In the genomic region with DNA sequence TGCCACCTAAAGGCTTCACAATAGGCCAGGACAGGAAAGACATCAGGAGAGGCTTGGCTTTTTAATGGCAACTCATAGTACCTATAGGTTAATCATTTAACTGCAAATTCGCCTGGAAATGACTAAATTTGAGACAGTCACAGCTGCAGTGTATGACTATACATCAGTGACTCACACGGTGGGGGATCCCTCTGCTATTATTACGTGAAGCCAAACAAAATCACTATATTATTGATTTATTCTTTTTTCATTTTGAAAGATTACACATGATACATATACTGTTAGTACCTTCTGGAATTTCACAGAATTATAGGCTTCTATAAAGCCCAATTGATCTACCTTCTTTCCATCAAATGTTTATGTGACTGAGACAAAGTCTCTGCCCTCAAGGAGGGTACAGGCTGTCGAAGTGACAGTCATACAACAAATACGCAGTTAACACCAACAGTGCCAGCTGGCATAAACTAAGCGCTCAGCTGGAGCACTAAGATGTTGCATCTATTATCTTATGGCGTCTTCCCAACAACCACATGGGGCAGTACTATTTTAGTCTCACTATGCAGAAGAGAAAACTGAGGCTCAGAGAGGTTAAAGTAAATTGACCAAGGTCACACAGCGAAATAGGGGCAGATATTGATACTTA, we compare ENCODE assay signal across 9 cellular contexts.
A peak's percentile ranks its signal among the peaks of the same experiment; 100 is the strongest.
DNase-seq lines count a peak whose midpoint lies in the region; ATAC-seq and TF ChIP-seq lines count a peak whose summit lies in the region.
"Had no signal": no experiment of that assay in that cellular context is flagged by ENCODE, and none has a peak within 500 bp of the region (broad histone marks: within the 10 kb centered on the region; RNA-seq: fewer than 3 reads in every experiment).

No MANE protein-coding gene starts in this region.

- TF ChIP-seq CTCF in GM20000 (IDR thresholded peaks at IDR 0.05; ENCODE audit: extremely low read depth, missing control alignments), result no peak
- TF ChIP-seq CTCF in WTC11 (IDR thresholded peaks at IDR 0.05), result no peak

- no peaks in the 10 kb centered on the region for H3K36me3 Mint-ChIP-seq in naive thymus-derived CD8-positive, alpha-beta T cell
- H3K36me3 Mint-ChIP-seq in WTC11, result no peaks in the 10 kb centered on the region

- no peaks in the 10 kb centered on the region for H3K27me3 ChIP-seq in endocrine pancreas (ENCODE audit: control insufficient read depth, insufficient read depth, low read length)
- H3K27me3 ChIP-seq: pancreas had no signal

- H3K4me1 Mint-ChIP-seq in naive thymus-derived CD8-positive, alpha-beta T cell, result peaks cover 1 to 23% (median 6%) of the 10 kb centered on the region in 4 donors
- H3K4me1 Mint-ChIP-seq in WTC11, result peaks cover 21% of the 10 kb centered on the region

- H3K36me3 ChIP-seq in endocrine pancreas (ENCODE audit: control insufficient read depth, insufficient read depth, low read length), result no peaks in the 10 kb centered on the region
- H3K36me3 ChIP-seq: pancreas had no signal

- H3K9me3 ChIP-seq in endocrine pancreas (ENCODE audit: control insufficient read depth, low read length), result no peaks in the 10 kb centered on the region
- H3K9me3 ChIP-seq: pancreas had no signal

- CTCF ChIA-PET in WTC11 (lab: Charles Lee), result no interaction called here

- POLR2A ChIA-PET in naive thymus-derived CD8-positive, alpha-beta T cell (lab: Charles Lee), result no interaction called here
- POLR2A ChIA-PET in WTC11 (lab: Charles Lee), result no interaction called here

- H3K27me3 Mint-ChIP-seq in naive thymus-derived CD8-positive, alpha-beta T cell, result no peaks in the 10 kb centered on the region
- no peaks in the 10 kb centered on the region for H3K27me3 Mint-ChIP-seq in WTC11 (ENCODE audit: low read depth)

- no peaks in the 10 kb centered on the region for H3K4me1 ChIP-seq in endocrine pancreas (ENCODE audit: control insufficient read depth, insufficient read depth, low read length)

- no peaks in the 10 kb centered on the region for H3K9me3 Mint-ChIP-seq in naive thymus-derived CD8-positive, alpha-beta T cell
- H3K9me3 Mint-ChIP-seq in WTC11, result no peaks in the 10 kb centered on the region

- peak; percentile 90 for ATAC-seq in HG03520 (IDR thresholded peaks at IDR 0.05; ENCODE audit: unreplicated experiment)
- no peak for ATAC-seq in naive thymus-derived CD8-positive, alpha-beta T cell
- ATAC-seq in WTC11, result no peak

- H3K9ac ChIP-seq in endocrine pancreas (ENCODE audit: control insufficient read depth, insufficient read depth, low read length), result peak overlapping the region; percentile 4

- H3K4me3 Mint-ChIP-seq in naive thymus-derived CD8-positive, alpha-beta T cell, result no peak overlapping the region
- H3K4me3 Mint-ChIP-seq in WTC11, result no peak overlapping the region

- peak overlapping the region; percentile 2 for H3K4me3 ChIP-seq in endocrine pancreas (ENCODE audit: control insufficient read depth, insufficient read depth, low read length)
- H3K4me3 ChIP-seq: pancreas had no signal

- H3K27ac Mint-ChIP-seq in naive thymus-derived CD8-positive, alpha-beta T cell, result peak overlapping the region in 1 of 10 donors; percentile 15
- no peak overlapping the region for H3K27ac Mint-ChIP-seq in WTC11

- peak; percentile 17 for DNase-seq in DMS53 treated with DMSO at 0.1 percent for 48 hours (lab: John Stamatoyannopoulos, UW; ENCODE audit: unreplicated experiment)
- DNase-seq in GM20000 (ENCODE audit: low spot score), result peak; percentile 50
- no peak for DNase-seq in NCI-H146 treated with DMSO at 0.1 percent for 48 hours (lab: John Stamatoyannopoulos, UW; ENCODE audit: unreplicated experiment)
- no peak for DNase-seq in naive thymus-derived CD8-positive, alpha-beta T cell
- no peak for DNase-seq in WTC11 (ENCODE audit: low spot score)
- no peak for DNase-seq in NCI-H2107 treated with DMSO at 0.1 percent for 48 hours (lab: John Stamatoyannopoulos, UW; ENCODE audit: unreplicated experiment)
- DNase-seq: pancreas had no signal

TF ChIP-seq in WTC11, 78 proteins besides CTCF, POLR2A, EP300 and RAD21 (continues in another document):
- TF ChIP-seq, protein P1, sequence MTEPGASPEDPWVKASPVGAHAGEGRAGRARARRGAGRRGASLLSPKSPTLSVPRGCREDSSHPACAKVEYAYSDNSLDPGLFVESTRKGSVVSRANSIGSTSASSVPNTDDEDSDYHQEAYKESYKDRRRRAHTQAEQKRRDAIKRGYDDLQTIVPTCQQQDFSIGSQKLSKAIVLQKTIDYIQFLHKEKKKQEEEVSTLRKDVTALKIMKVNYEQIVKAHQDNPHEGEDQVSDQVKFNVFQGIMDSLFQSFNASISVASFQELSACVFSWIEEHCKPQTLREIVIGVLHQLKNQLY (CRISPR knock-in tag; IDR thresholded peaks at IDR 0.05), result no peak
- TF ChIP-seq CBFB (CRISPR knock-in tag; IDR thresholded peaks at IDR 0.05; ENCODE audit: low read depth), result no peak
- TF ChIP-seq, protein P2, sequence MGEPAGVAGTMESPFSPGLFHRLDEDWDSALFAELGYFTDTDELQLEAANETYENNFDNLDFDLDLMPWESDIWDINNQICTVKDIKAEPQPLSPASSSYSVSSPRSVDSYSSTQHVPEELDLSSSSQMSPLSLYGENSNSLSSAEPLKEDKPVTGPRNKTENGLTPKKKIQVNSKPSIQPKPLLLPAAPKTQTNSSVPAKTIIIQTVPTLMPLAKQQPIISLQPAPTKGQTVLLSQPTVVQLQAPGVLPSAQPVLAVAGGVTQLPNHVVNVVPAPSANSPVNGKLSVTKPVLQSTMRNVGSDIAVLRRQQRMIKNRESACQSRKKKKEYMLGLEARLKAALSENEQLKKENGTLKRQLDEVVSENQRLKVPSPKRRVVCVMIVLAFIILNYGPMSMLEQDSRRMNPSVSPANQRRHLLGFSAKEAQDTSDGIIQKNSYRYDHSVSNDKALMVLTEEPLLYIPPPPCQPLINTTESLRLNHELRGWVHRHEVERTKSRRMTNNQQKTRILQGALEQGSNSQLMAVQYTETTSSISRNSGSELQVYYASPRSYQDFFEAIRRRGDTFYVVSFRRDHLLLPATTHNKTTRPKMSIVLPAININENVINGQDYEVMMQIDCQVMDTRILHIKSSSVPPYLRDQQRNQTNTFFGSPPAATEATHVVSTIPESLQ (CRISPR knock-in tag; IDR thresholded peaks at IDR 0.05), result no peak
- no peak for TF ChIP-seq TCF7 (CRISPR knock-in tag; IDR thresholded peaks at IDR 0.05; ENCODE audit: low read depth)
- no peak for TF ChIP-seq ETV6 (CRISPR knock-in tag; IDR thresholded peaks at IDR 0.05)
- TF ChIP-seq NR1H2 (CRISPR knock-in tag; IDR thresholded peaks at IDR 0.05), result no peak
- TF ChIP-seq, protein P3, sequence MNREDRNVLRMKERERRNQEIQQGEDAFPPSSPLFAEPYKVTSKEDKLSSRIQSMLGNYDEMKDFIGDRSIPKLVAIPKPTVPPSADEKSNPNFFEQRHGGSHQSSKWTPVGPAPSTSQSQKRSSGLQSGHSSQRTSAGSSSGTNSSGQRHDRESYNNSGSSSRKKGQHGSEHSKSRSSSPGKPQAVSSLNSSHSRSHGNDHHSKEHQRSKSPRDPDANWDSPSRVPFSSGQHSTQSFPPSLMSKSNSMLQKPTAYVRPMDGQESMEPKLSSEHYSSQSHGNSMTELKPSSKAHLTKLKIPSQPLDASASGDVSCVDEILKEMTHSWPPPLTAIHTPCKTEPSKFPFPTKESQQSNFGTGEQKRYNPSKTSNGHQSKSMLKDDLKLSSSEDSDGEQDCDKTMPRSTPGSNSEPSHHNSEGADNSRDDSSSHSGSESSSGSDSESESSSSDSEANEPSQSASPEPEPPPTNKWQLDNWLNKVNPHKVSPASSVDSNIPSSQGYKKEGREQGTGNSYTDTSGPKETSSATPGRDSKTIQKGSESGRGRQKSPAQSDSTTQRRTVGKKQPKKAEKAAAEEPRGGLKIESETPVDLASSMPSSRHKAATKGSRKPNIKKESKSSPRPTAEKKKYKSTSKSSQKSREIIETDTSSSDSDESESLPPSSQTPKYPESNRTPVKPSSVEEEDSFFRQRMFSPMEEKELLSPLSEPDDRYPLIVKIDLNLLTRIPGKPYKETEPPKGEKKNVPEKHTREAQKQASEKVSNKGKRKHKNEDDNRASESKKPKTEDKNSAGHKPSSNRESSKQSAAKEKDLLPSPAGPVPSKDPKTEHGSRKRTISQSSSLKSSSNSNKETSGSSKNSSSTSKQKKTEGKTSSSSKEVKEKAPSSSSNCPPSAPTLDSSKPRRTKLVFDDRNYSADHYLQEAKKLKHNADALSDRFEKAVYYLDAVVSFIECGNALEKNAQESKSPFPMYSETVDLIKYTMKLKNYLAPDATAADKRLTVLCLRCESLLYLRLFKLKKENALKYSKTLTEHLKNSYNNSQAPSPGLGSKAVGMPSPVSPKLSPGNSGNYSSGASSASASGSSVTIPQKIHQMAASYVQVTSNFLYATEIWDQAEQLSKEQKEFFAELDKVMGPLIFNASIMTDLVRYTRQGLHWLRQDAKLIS (CRISPR knock-in tag; IDR thresholded peaks at IDR 0.05; ENCODE audit: borderline replicate concordance), result no peak
- TF ChIP-seq, protein P4, sequence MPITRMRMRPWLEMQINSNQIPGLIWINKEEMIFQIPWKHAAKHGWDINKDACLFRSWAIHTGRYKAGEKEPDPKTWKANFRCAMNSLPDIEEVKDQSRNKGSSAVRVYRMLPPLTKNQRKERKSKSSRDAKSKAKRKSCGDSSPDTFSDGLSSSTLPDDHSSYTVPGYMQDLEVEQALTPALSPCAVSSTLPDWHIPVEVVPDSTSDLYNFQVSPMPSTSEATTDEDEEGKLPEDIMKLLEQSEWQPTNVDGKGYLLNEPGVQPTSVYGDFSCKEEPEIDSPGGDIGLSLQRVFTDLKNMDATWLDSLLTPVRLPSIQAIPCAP (CRISPR knock-in tag; IDR thresholded peaks at IDR 0.05), result no peak
- TF ChIP-seq TEAD1 (CRISPR knock-in tag; IDR thresholded peaks at IDR 0.05), result no peak
- TF ChIP-seq, protein P5, sequence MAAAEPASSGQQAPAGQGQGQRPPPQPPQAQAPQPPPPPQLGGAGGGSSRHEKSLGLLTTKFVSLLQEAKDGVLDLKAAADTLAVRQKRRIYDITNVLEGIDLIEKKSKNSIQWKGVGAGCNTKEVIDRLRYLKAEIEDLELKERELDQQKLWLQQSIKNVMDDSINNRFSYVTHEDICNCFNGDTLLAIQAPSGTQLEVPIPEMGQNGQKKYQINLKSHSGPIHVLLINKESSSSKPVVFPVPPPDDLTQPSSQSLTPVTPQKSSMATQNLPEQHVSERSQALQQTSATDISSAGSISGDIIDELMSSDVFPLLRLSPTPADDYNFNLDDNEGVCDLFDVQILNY (CRISPR knock-in tag; IDR thresholded peaks at IDR 0.05), result no peak

Comparison
In these comparisons a context has a peak if more than half of its experiments do, and no peak if none do; other contexts are left out.
1. DNase-seq: peak in DMS53 treated with DMSO at 0.1 percent for 48 hours (single experiment) and GM20000 (single experiment); none in NCI-H146 treated with DMSO at 0.1 percent for 48 hours (single experiment), naive thymus-derived CD8-positive, alpha-beta T cell (0 of 10), WTC11 (single experiment) and NCI-H2107 treated with DMSO at 0.1 percent for 48 hours (single experiment).